ENCODE assay signal across 8 cellular contexts in the genomic region with DNA sequence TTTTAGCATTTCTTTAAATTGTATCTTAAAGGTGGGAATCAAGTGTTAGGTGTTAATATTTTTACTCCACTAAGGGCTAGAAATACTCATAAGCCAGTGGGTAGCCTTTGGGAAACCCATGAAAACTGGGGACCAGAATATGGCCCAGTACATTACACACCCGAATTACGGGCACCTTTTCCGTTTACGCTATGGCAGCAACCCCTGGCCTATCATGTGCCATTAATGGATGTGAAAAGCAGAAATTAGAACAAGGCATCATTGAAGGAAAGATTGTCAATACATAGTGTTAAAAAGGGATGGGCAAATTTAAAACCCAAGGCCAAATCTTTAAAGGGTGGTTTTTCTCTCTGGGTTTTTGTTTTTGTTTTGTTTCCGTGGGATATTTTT. TPM values are rescaled to one million over a fixed set of nuclear protein-coding genes. Genes with fewer than 3 reads are reported as not detected.
DNase-seq lines count a peak whose midpoint lies in the region; ATAC-seq, FAIRE-seq and TF ChIP-seq lines count a peak whose summit lies in the region.

No MANE protein-coding gene starts in this region.

- H3K4me3 ChIP-seq in keratinocyte (ENCODE audit: control insufficient read depth in 2 of 3, extremely low read depth in 1 of 3, insufficient read depth in 2 of 3, low read depth in 1 of 3, low read length in 3 of 3) (peak overlapping the region; percentile 68 to 81 (median 80)), thymus (ENCODE audit: low read length) (peak overlapping the region; percentile 70)

- H3K9ac ChIP-seq in keratinocyte (ENCODE audit: control insufficient read depth, extremely low read depth, insufficient read depth, low read length), result peak overlapping the region; percentile 85

- no peaks in the 10 kb centered on the region for H3K27me3 ChIP-seq in keratinocyte (ENCODE audit: control insufficient read depth, extremely low read depth, insufficient read depth, low read length)
- H3K27me3 ChIP-seq in thymus (ENCODE audit: control insufficient read depth, insufficient read depth), result peaks cover 2% of the 10 kb centered on the region

- H3K27ac ChIP-seq in keratinocyte (ENCODE audit: control insufficient read depth, insufficient read depth, low read length) (peak overlapping the region; percentile 67), thymus (ENCODE audit: low read depth) (no peak overlapping the region)

- H3K9me3 Mint-ChIP-seq in activated CD4-positive, alpha-beta T cell treated with anti-CD3 and anti-CD28 coated beads, Interleukin-2, amount 10 ng/mL, durations not matched to agents 7 days and 5 days, result no peaks in the 10 kb centered on the region
- H3K9me3 Mint-ChIP-seq in activated T-helper 1 cell treated with anti-CD3 and anti-CD28 coated beads, Interleukin-12 subunit alpha, Interleukin-12 subunit beta, Interleukin-2, Interleukin-4 antibody, amounts not matched to agents 30 ng/mL and 10 ng/mL and 1 ng/mL, durations not matched to agents 14 hours and 24 hours and 36 hours, result no peaks in the 10 kb centered on the region

- peak overlapping the region; percentile 55 for H3K4me2 ChIP-seq in keratinocyte (ENCODE audit: control insufficient read depth, extremely low read depth, insufficient read depth, low read depth, low read length)

- dilution Hi-C loops in keratinocyte (cut with MboI; ENCODE audit: extremely low pct_ligation_motif_present, low sequenced_read_pairs), result no loop called here

- FAIRE-seq in keratinocyte (lab: Jason Lieb, UNC), result no peak

- no peaks in the 10 kb centered on the region for H3K27me3 Mint-ChIP-seq in activated CD4-positive, alpha-beta T cell treated with anti-CD3 and anti-CD28 coated beads, Interleukin-2, amount 10 ng/mL, durations not matched to agents 7 days and 5 days
- peaks cover 2% of the 10 kb centered on the region for H3K27me3 Mint-ChIP-seq in activated T-helper 1 cell treated with anti-CD3 and anti-CD28 coated beads, Interleukin-12 subunit alpha, Interleukin-12 subunit beta, Interleukin-2, Interleukin-4 antibody, amounts not matched to agents 30 ng/mL and 10 ng/mL and 1 ng/mL, durations not matched to agents 14 hours and 24 hours and 36 hours (ENCODE audit: insufficient read depth)

- peak overlapping the region; percentile 85 for H3K27ac Mint-ChIP-seq in activated CD4-positive, alpha-beta T cell treated with anti-CD3 and anti-CD28 coated beads, Interleukin-2, amount 10 ng/mL, durations not matched to agents 7 days and 5 days
- peak overlapping the region; percentile 8 for H3K27ac Mint-ChIP-seq in activated T-helper 1 cell treated with anti-CD3 and anti-CD28 coated beads, Interleukin-12 subunit alpha, Interleukin-12 subunit beta, Interleukin-2, Interleukin-4 antibody, amounts not matched to agents 30 ng/mL and 10 ng/mL and 1 ng/mL, durations not matched to agents 14 hours and 24 hours and 36 hours

- ATAC-seq in GM19455 (IDR thresholded peaks at IDR 0.05; ENCODE audit: unreplicated experiment), result no peak

- H3K9me3 ChIP-seq in keratinocyte (ENCODE audit: control insufficient read depth, low read depth, low read length) (no peaks in the 10 kb centered on the region), thymus (ENCODE audit: control insufficient read depth) (peaks cover 1% of the 10 kb centered on the region)

- CTCF ChIA-PET in activated CD4-positive, alpha-beta T cell treated with anti-CD3 and anti-CD28 coated beads, Interleukin-2, amount 10 ng/mL, durations not matched to agents 7 days and 5 days (lab: Charles Lee), result interaction anchor here (0.6 kb wide), 1 partner anchor 326 kb away, joined by 4 read pairs; no protein-coding TSS in a partner anchor

- WGBS in thymus, result 65% methylated on average over 5 of the region's 5 CpGs

- POLR2A ChIA-PET in activated CD4-positive, alpha-beta T cell treated with anti-CD3 and anti-CD28 coated beads, Interleukin-2, amount 10 ng/mL, durations not matched to agents 7 days and 5 days (lab: Charles Lee), result no interaction called here

- peaks cover 50% of the 10 kb centered on the region for H3K79me2 ChIP-seq in keratinocyte (ENCODE audit: control insufficient read depth, insufficient read depth, low read length)

- H3K36me3 ChIP-seq in keratinocyte (ENCODE audit: control insufficient read depth in 2 of 2, extremely low read depth in 1 of 2, insufficient read depth in 2 of 2, low read length in 2 of 2), result peaks cover 8 to 9% of the 10 kb centered on the region in 2 experiments
- H3K36me3 ChIP-seq in thymus (ENCODE audit: control insufficient read depth, insufficient read depth), result peaks cover 13% of the 10 kb centered on the region

- no peak overlapping the region for H2AFZ ChIP-seq in keratinocyte (ENCODE audit: control insufficient read depth, low read length)

- H3K36me3 Mint-ChIP-seq in activated CD4-positive, alpha-beta T cell treated with anti-CD3 and anti-CD28 coated beads, Interleukin-2, amount 10 ng/mL, durations not matched to agents 7 days and 5 days (ENCODE audit: low read depth), result peaks cover 21% of the 10 kb centered on the region
- peaks cover 17% of the 10 kb centered on the region for H3K36me3 Mint-ChIP-seq in activated T-helper 1 cell treated with anti-CD3 and anti-CD28 coated beads, Interleukin-12 subunit alpha, Interleukin-12 subunit beta, Interleukin-2, Interleukin-4 antibody, amounts not matched to agents 30 ng/mL and 10 ng/mL and 1 ng/mL, durations not matched to agents 14 hours and 24 hours and 36 hours (ENCODE audit: low read depth)

- intact Hi-C loops in activated T-helper 1 cell treated with anti-CD3 and anti-CD28 coated beads, Interleukin-12 subunit alpha, Interleukin-12 subunit beta, Interleukin-2, Interleukin-4 antibody, amounts not matched to agents 30 ng/mL and 10 ng/mL and 1 ng/mL, durations not matched to agents 14 hours and 24 hours and 36 hours (cut with micrococcal nuclease), result loop anchor here (1.0 to 5.0 kb wide), 11 partner anchors 42 to 795 kb away; partner anchors contain the start of genes D2HGDH, DTYMK, DUSP28 and HDLBP

- H3K9me1 ChIP-seq in keratinocyte (ENCODE audit: control insufficient read depth, extremely low read depth, insufficient read depth, low read length), result no peaks in the 10 kb centered on the region

- no peak for DNase-seq in activated CD4-positive, alpha-beta T cell treated with anti-CD3 and anti-CD28 coated beads, Interleukin-2, amount 10 ng/mL, durations not matched to agents 7 days and 5 days
- DNase-seq in activated CD4-positive, alpha-beta T cell treated with anti-CD3 and anti-CD28 coated beads, Interleukin-2, amount 50 U/mL, for 48 hours, result no peak
- DNase-seq in activated T-helper 1 cell treated with anti-CD3 and anti-CD28 coated beads, Interleukin-12 subunit alpha, Interleukin-12 subunit beta, Interleukin-2, Interleukin-4 antibody, amounts not matched to agents 30 ng/mL and 10 ng/mL and 1 ng/mL, durations not matched to agents 14 hours and 24 hours and 36 hours (ENCODE audit: low spot score), result no peak
- DNase-seq in keratinocyte (ENCODE audit: low read depth, low spot score) (no peak), Ammon's horn (ENCODE audit: low spot score) (no peak), NCI-H345 (lab: John Stamatoyannopoulos, UW) (no peak)

- TF ChIP-seq CTCF in keratinocyte (optimal IDR thresholded peaks at IDR 0.05 in 1 of 3, IDR thresholded peaks at IDR 0.05 in 1 of 3, conservative IDR thresholded peaks at IDR 0.05 in 1 of 3; ENCODE audit: extremely low read depth in 1 of 3, insufficient read depth in 2 of 3, low read length in 3 of 3), result no peak

- peak overlapping the region; percentile 75 for H3K4me3 Mint-ChIP-seq in activated CD4-positive, alpha-beta T cell treated with anti-CD3 and anti-CD28 coated beads, Interleukin-2, amount 10 ng/mL, durations not matched to agents 7 days and 5 days
- H3K4me3 Mint-ChIP-seq in activated T-helper 1 cell treated with anti-CD3 and anti-CD28 coated beads, Interleukin-12 subunit alpha, Interleukin-12 subunit beta, Interleukin-2, Interleukin-4 antibody, amounts not matched to agents 30 ng/mL and 10 ng/mL and 1 ng/mL, durations not matched to agents 14 hours and 24 hours and 36 hours, result peak overlapping the region; percentile 84

- H3K4me1 ChIP-seq in keratinocyte (ENCODE audit: control insufficient read depth, extremely low read depth, insufficient read depth, low read length) (peaks cover 10% of the 10 kb centered on the region), thymus (ENCODE audit: control insufficient read depth, insufficient read depth, low read length) (peaks cover 11% of the 10 kb centered on the region)

- H4K20me1 ChIP-seq in keratinocyte (ENCODE audit: control insufficient read depth, extremely low read depth, insufficient read depth, low read length), result peaks cover 3% of the 10 kb centered on the region

- peaks cover 39% of the 10 kb centered on the region for H3K4me1 Mint-ChIP-seq in activated CD4-positive, alpha-beta T cell treated with anti-CD3 and anti-CD28 coated beads, Interleukin-2, amount 10 ng/mL, durations not matched to agents 7 days and 5 days
- H3K4me1 Mint-ChIP-seq in activated T-helper 1 cell treated with anti-CD3 and anti-CD28 coated beads, Interleukin-12 subunit alpha, Interleukin-12 subunit beta, Interleukin-2, Interleukin-4 antibody, amounts not matched to agents 30 ng/mL and 10 ng/mL and 1 ng/mL, durations not matched to agents 14 hours and 24 hours and 36 hours (ENCODE audit: low read depth), result peaks cover 22% of the 10 kb centered on the region

RNA-seq across cellular contexts. Expression of gene FARP2, which starts 0.8 kb away (rescaled TPM):
- total RNA-seq in activated CD4-positive, alpha-beta T cell treated with anti-CD3 and anti-CD28 coated beads, Interleukin-2, amount 10 ng/mL, durations not matched to agents 7 days and 5 days, result 10 to 100 TPM; 18.2 to 18.4 TPM
- 36.6 and 40.9 TPM in 2 replicates for total RNA-seq in activated T-helper 1 cell treated with anti-CD3 and anti-CD28 coated beads, Interleukin-12 subunit alpha, Interleukin-12 subunit beta, Interleukin-2, Interleukin-4 antibody, amounts not matched to agents 30 ng/mL and 10 ng/mL and 1 ng/mL, durations not matched to agents 14 hours and 24 hours and 36 hours
- polyA plus RNA-seq in keratinocyte (34.8 to 40.0 TPM (median 39.3 TPM) in 3 replicates), thymus (16.1 TPM)
- polyA plus RNA-seq in keratinocyte (2011; ENCODE audit: low read depth), result 14.7 TPM
- 21.4 and 30.8 TPM in 2 replicates for polyA plus RNA-seq in keratinocyte (2011; cell fraction: cytosol; rRNA removed)
- 46.2 and 46.6 TPM in 2 replicates for polyA plus RNA-seq in keratinocyte (2011; cell fraction: nucleus; rRNA removed)
- 17.4 and 30.0 TPM in 2 replicates for polyA plus RNA-seq in keratinocyte (2012; ENCODE audit: low replicate concordance)
- polyA minus RNA-seq in keratinocyte, result 60.2 to 78.7 TPM (median 68.2 TPM) in 3 replicates
- 38.4 TPM for polyA minus RNA-seq in keratinocyte (2011; cell fraction: cytosol; rRNA and poly(A)+ RNA removed)
- polyA minus RNA-seq in keratinocyte (2011; cell fraction: nucleus; rRNA and poly(A)+ RNA removed), result 44.3 and 90.9 TPM in 2 replicates

RNA-seq across cellular contexts. Expression of gene SEPTIN2, which starts 41.1 kb away (rescaled TPM):
- total RNA-seq in activated CD4-positive, alpha-beta T cell treated with anti-CD3 and anti-CD28 coated beads, Interleukin-2, amount 10 ng/mL, durations not matched to agents 7 days and 5 days, result 100 to 1,000 TPM; 195 to 211 TPM
- total RNA-seq in activated T-helper 1 cell treated with anti-CD3 and anti-CD28 coated beads, Interleukin-12 subunit alpha, Interleukin-12 subunit beta, Interleukin-2, Interleukin-4 antibody, amounts not matched to agents 30 ng/mL and 10 ng/mL and 1 ng/mL, durations not matched to agents 14 hours and 24 hours and 36 hours, result 203 and 219 TPM in 2 replicates
- polyA plus RNA-seq in keratinocyte, result 324 to 644 TPM (median 510 TPM) in 3 replicates
- polyA plus RNA-seq in keratinocyte (2011; ENCODE audit: low read depth), result 185 TPM
- polyA plus RNA-seq in keratinocyte (2011; cell fraction: cytosol; rRNA removed), result 277 and 576 TPM in 2 replicates
- 398 and 533 TPM in 2 replicates for polyA plus RNA-seq in keratinocyte (2011; cell fraction: nucleus; rRNA removed)
- 94.9 and 264 TPM in 2 replicates for polyA plus RNA-seq in keratinocyte (2012; ENCODE audit: low replicate concordance)
- polyA minus RNA-seq in keratinocyte, result 305 to 502 TPM (median 363 TPM) in 3 replicates
- polyA minus RNA-seq in keratinocyte (2011; cell fraction: cytosol; rRNA and poly(A)+ RNA removed), result 194 TPM
- 150 and 330 TPM in 2 replicates for polyA minus RNA-seq in keratinocyte (2011; cell fraction: nucleus; rRNA and poly(A)+ RNA removed)
- 189 TPM for polyA plus RNA-seq in thymus

RNA-seq across cellular contexts. Expression of gene HDLBP, which starts 41.4 kb away (rescaled TPM):
- total RNA-seq in activated CD4-positive, alpha-beta T cell treated with anti-CD3 and anti-CD28 coated beads, Interleukin-2, amount 10 ng/mL, durations not matched to agents 7 days and 5 days, result 100 to 1,000 TPM; 198 to 203 TPM
- total RNA-seq in activated T-helper 1 cell treated with anti-CD3 and anti-CD28 coated beads, Interleukin-12 subunit alpha, Interleukin-12 subunit beta, Interleukin-2, Interleukin-4 antibody, amounts not matched to agents 30 ng/mL and 10 ng/mL and 1 ng/mL, durations not matched to agents 14 hours and 24 hours and 36 hours, result 270 and 273 TPM in 2 replicates
- polyA plus RNA-seq in keratinocyte (266 to 471 TPM (median 289 TPM) in 3 replicates), thymus (85.1 TPM)
- 396 TPM for polyA plus RNA-seq in keratinocyte (2011; ENCODE audit: low read depth)
- polyA plus RNA-seq in keratinocyte (2011; cell fraction: cytosol; rRNA removed), result 382 and 489 TPM in 2 replicates
- 398 and 452 TPM in 2 replicates for polyA plus RNA-seq in keratinocyte (2011; cell fraction: nucleus; rRNA removed)
- 236 and 353 TPM in 2 replicates for polyA plus RNA-seq in keratinocyte (2012; ENCODE audit: low replicate concordance)
- polyA minus RNA-seq in keratinocyte, result 439 to 717 TPM (median 544 TPM) in 3 replicates
- polyA minus RNA-seq in keratinocyte (2011; cell fraction: cytosol; rRNA and poly(A)+ RNA removed), result 476 TPM
- 226 and 405 TPM in 2 replicates for polyA minus RNA-seq in keratinocyte (2011; cell fraction: nucleus; rRNA and poly(A)+ RNA removed)
